In the genomic region with DNA sequence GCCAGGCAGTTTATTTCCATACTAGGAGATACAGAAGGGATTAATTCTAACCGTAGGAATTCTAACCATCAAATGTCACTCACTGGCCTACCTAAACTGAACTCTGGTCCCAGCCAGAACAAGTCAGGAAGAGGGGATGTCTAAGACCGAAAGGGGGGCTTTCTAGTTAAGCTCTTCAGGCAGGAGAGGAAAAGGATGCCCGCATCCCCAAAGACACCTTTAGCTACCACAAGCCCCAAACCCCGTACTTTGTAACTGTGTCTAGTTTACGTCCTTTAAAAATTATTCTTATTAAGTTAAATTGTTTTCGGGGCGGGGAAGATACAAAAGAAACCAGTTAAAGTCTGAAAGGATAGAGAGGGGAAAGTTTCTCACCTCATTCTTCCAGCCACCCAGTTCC, we compare ENCODE assay signal across 9 cellular contexts. TPM values are rescaled to one million over a fixed set of nuclear protein-coding genes. Genes with fewer than 3 reads are reported as not detected.
DNase-seq lines count a peak whose midpoint lies in the region; ATAC-seq and TF ChIP-seq lines count a peak whose summit lies in the region.
"Had no signal": no experiment of that assay in that cellular context is flagged by ENCODE, and none has a peak within 500 bp of the region (broad histone marks: within the 10 kb centered on the region; RNA-seq: fewer than 3 reads in every experiment).

No MANE protein-coding gene starts in this region.

- H2AFZ ChIP-seq in GM23338 = peak overlapping the region; percentile 88

- POLR2A ChIA-PET in T-cell (lab: Charles Lee) = no interaction called here

- H3K9ac ChIP-seq in skeletal muscle satellite cell (ENCODE audit: low read depth, low read length) = peak overlapping the region; percentile 85

- peak overlapping the region; percentile 84 for H3K4me3 ChIP-seq in GM23338
- peak overlapping the region; percentile 96 for H3K4me3 ChIP-seq in skeletal muscle satellite cell (ENCODE audit: low read length)

- H3K36me3 ChIP-seq in GM23338 (ENCODE audit: insufficient read depth) = no peaks in the 10 kb centered on the region
- no peaks in the 10 kb centered on the region for H3K36me3 ChIP-seq in skeletal muscle satellite cell (ENCODE audit: insufficient read depth, low read length)

- H3K4me1 ChIP-seq in GM23338 (ENCODE audit: insufficient read depth) (peaks cover 8% of the 10 kb centered on the region; the same call in 1 of the 2 replicates), foreskin keratinocyte (peaks cover 12% of the 10 kb centered on the region), skeletal muscle satellite cell (ENCODE audit: control insufficient read depth, insufficient read depth, low read length) (peaks cover 16% of the 10 kb centered on the region)

- no peaks in the 10 kb centered on the region for H3K9me3 ChIP-seq in skeletal muscle satellite cell (replicated peaks; ENCODE audit: low read length)

- H3K27me3 ChIP-seq in GM23338 (ENCODE audit: insufficient read depth) (no peaks in the 10 kb centered on the region), foreskin keratinocyte (no peaks in the 10 kb centered on the region), skeletal muscle satellite cell (ENCODE audit: control insufficient read depth, insufficient read depth, low read length) (no peaks in the 10 kb centered on the region)

- CTCF ChIA-PET in T-cell (lab: Charles Lee) = interaction anchor here in 1 of 2 donors (1.2 to 1.5 kb wide), 4 partner anchors 10 to 74 kb away, joined by 3 to 4 read pairs (median 4); no protein-coding TSS in a partner anchor

- TF ChIP-seq CTCF in GM23338 (conservative IDR thresholded peaks at IDR 0.05; ENCODE audit: low read depth in 2 of 2) (no peak), foreskin keratinocyte (conservative IDR thresholded peaks at IDR 0.05) (no peak)

- H3K36me3 Mint-ChIP-seq in GM23338 (ENCODE audit: low read depth) (no peaks in the 10 kb centered on the region), T-cell (peaks cover 3% of the 10 kb centered on the region)

- H3K27ac Mint-ChIP-seq in GM23338 (no peak overlapping the region), T-cell (peak overlapping the region; percentile 94 to 96)

- H3K4me3 Mint-ChIP-seq in GM23338 (peak overlapping the region; percentile 89), T-cell (peak overlapping the region; percentile 94 to 95 (median 94))

- H3K9me3 Mint-ChIP-seq in GM23338 (no peaks in the 10 kb centered on the region; the same call in 2 of the 3 replicates), T-cell (no peaks in the 10 kb centered on the region)

- peaks cover 10% of the 10 kb centered on the region for H3K27me3 Mint-ChIP-seq in GM23338 (ENCODE audit: insufficient read depth, low read depth, poor library complexity)
- no peaks in the 10 kb centered on the region for H3K27me3 Mint-ChIP-seq in T-cell

- H3K9me2 ChIP-seq in GM23338 (ENCODE audit: insufficient read depth) = no peaks in the 10 kb centered on the region

- H3K79me2 ChIP-seq in GM23338 (replicated peaks; ENCODE audit: insufficient read depth) = peaks cover 22% of the 10 kb centered on the region

- peak overlapping the region; percentile 97 for H3K4me2 ChIP-seq in GM23338
- peak overlapping the region; percentile 94 for H3K4me2 ChIP-seq in skeletal muscle satellite cell (ENCODE audit: low read length)

- intact Hi-C loops in head of caudate nucleus (cut with DNase I) = no loop called here

- peaks cover 3% of the 10 kb centered on the region; the same call in 1 of the 2 replicates for H4K20me1 ChIP-seq in GM23338 (replicated peaks; ENCODE audit: insufficient read depth)

- DNase-seq in GM23338 (ENCODE audit: low spot score) (no peak), T-cell (no peak), foreskin keratinocyte (no peak), CD1c-positive myeloid dendritic cell (ENCODE audit: extremely low spot score) (no peak), head of caudate nucleus (no peak)
- DNase-seq: HCEC 1CT had no signal

- H3K27ac ChIP-seq in GM23338 (ENCODE audit: low read depth) = peak overlapping the region; percentile 85; the same call in 1 of the 2 replicates
- peak overlapping the region; percentile 87 for H3K27ac ChIP-seq in foreskin keratinocyte

- ATAC-seq in GM23338 (no peak), T-cell (replicated peaks in 1 of 4) (no peak), foreskin keratinocyte (no peak), GM21447 (IDR thresholded peaks at IDR 0.05; ENCODE audit: unreplicated experiment) (no peak), HG03159 (IDR thresholded peaks at IDR 0.05; ENCODE audit: unreplicated experiment) (no peak)

- H3K4me1 Mint-ChIP-seq in GM23338 = peaks cover 4% of the 10 kb centered on the region
- H3K4me1 Mint-ChIP-seq in T-cell = peaks cover 46 to 47% (median 46%) of the 10 kb centered on the region in 3 donors

- H3F3A ChIP-seq in GM23338 (replicated peaks; ENCODE audit: low read depth) = peaks cover 8% of the 10 kb centered on the region; the same call in 1 of the 2 replicates

TF ChIP-seq in GM23338, 12 proteins besides CTCF, POLR2A, EP300 and RAD21 (continues in another document):
- TF ChIP-seq EZH2phosphoT487 (IDR thresholded peaks at IDR 0.05; ENCODE audit: unreplicated experiment) (no peak), ZNF331 (CRISPR knock-in tag; IDR thresholded peaks at IDR 0.05; ENCODE audit: low read depth) (no peak), STAT1 (IDR thresholded peaks at IDR 0.05; ENCODE audit: unreplicated experiment) (no peak)

RNA-seq across cellular contexts. Expression of a gene that starts 1.2 kb away (rescaled TPM):
- 18.1 and 18.8 TPM in 2 replicates for total RNA-seq in GM23338 (2014; rRNA removed; shearing (Covaris generic))
- 12.5 and 13.7 TPM in 2 replicates for polyA plus RNA-seq in GM23338 (2016; fragmentation: Nextera tagmentation; extraction: Ambion mirVana)
- total RNA-seq in T-cell = 10 to 100 TPM; 72.7 to 91.3 (median 84.8) TPM
- total RNA-seq in foreskin keratinocyte = 10.2 and 11.9 TPM in 2 replicates
- polyA plus RNA-seq in foreskin keratinocyte = 9.2 and 9.3 TPM in 2 replicates
- 16.2 and 18.3 TPM in 2 replicates for total RNA-seq in skeletal muscle satellite cell (2012; rRNA removed)

RNA-seq across cellular contexts. Expression of a gene that starts 39.3 kb away (rescaled TPM):
- total RNA-seq in GM23338 (2014; rRNA removed; shearing (Covaris generic)) = 5.7 and 7.2 TPM in 2 replicates
- polyA plus RNA-seq in GM23338 (2016; fragmentation: Nextera tagmentation; extraction: Ambion mirVana) (3.2 and 5.1 TPM in 2 replicates), foreskin keratinocyte (26.2 and 26.4 TPM in 2 replicates)
- total RNA-seq in T-cell (100 to 1,000 TPM; 221 to 311 (median 298) TPM), foreskin keratinocyte (25.6 and 28.7 TPM in 2 replicates)
- not detected in 2 replicates for total RNA-seq in skeletal muscle satellite cell (2012; rRNA removed)

RNA-seq across cellular contexts. Expression of a gene that starts 44.6 kb away (rescaled TPM):
- 0.70 and 1.1 TPM in 2 replicates for total RNA-seq in GM23338 (2014; rRNA removed; shearing (Covaris generic))
- polyA plus RNA-seq in GM23338 (2016; fragmentation: Nextera tagmentation; extraction: Ambion mirVana) = 0.39 and 0.56 TPM in 2 replicates
- total RNA-seq in T-cell = under 1 TPM in 4 of 5 donors, not detected in 1; 0.03 to 0.14 (median 0.08) TPM
- 0.03 TPM in 1 of 2 replicates, not detected in the other for total RNA-seq in foreskin keratinocyte
- polyA plus RNA-seq in foreskin keratinocyte = under 0.01 and 0.01 TPM in 2 replicates
- total RNA-seq in skeletal muscle satellite cell (2012; rRNA removed) = 97.8 and 149 TPM in 2 replicates
